In the genomic region with DNA sequence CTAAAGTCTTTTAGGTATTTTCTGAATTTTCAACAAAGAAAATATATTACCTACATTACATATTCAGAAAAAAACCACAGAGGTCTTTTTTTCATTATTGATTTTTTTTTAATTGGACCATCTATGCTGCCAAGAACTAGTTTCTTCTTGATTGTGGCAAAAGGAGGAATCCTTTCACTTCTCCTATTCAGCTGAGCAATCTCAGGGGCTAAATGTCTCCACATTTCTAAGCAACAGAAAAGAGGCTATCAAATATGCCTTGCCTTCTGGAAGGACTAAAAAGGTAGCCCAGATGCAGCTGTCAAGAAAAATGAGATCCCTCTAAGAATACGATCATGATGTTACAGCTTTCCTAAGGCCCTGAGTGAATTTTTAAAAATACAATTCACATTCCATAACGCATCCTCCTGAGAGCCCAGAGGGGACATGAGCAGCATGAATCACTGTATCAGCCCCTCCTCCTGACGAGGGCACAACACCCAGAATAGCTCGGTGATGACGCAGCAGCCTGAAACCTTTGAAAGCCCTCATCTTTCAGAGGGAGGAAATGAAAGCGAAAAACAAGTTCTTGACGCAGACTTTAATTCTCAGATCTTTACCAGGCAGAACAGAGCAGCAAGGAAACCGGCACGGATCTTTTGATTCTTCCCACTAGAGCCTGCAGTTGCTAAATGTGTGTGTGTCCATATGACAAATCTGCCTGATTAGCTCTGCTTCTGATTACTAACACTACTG, we compare ENCODE assay signal across 8 cellular contexts. TPM values are rescaled to one million over a fixed set of nuclear protein-coding genes. Genes with fewer than 3 reads are reported as not detected.
DNase-seq lines count a peak whose midpoint lies in the region; ATAC-seq and TF ChIP-seq lines count a peak whose summit lies in the region.

No MANE protein-coding gene starts in this region.

- no peaks in the 10 kb centered on the region for H3K27me3 Mint-ChIP-seq in activated T-helper 2 cell treated with anti-CD3 and anti-CD28 coated beads, Interferon-gamma antibody, Interleukin-2, Interleukin-4, amounts not matched to agents 10 μg/mL and 5 μg/mL and 100 μg/mL, durations not matched to agents 14 hours and 24 hours and 36 hours (ENCODE audit: low read depth)
- peaks cover 6% of the 10 kb centered on the region for H3K27me3 Mint-ChIP-seq in nephron progenitor cell (ENCODE audit: low read depth, poor library complexity)

- H3K9me3 Mint-ChIP-seq in activated T-helper 2 cell treated with anti-CD3 and anti-CD28 coated beads, Interferon-gamma antibody, Interleukin-2, Interleukin-4, amounts not matched to agents 10 μg/mL and 5 μg/mL and 100 μg/mL, durations not matched to agents 14 hours and 24 hours and 36 hours: no peaks in the 10 kb centered on the region
- peaks cover 14% of the 10 kb centered on the region for H3K9me3 Mint-ChIP-seq in nephron progenitor cell

- H3K27ac ChIP-seq in ACC112 (ENCODE audit: low read depth, low read length): peak overlapping the region; percentile 98

- DNase-seq in RKO (ENCODE audit: low spot score): peak; percentile 95
- peak; percentile 80 for DNase-seq in activated T-helper 2 cell treated with anti-CD3 and anti-CD28 coated beads, Interferon-gamma antibody, Interleukin-2, Interleukin-4, amounts not matched to agents 10 μg/mL and 5 μg/mL and 100 μg/mL, durations not matched to agents 14 hours and 24 hours and 36 hours (ENCODE audit: low spot score)
- DNase-seq in fibroblast of pulmonary artery (ENCODE audit: low read depth): peak; percentile 98
- DNase-seq in nephron progenitor cell: peak; percentile 23
- peak; percentile 86 for DNase-seq in stimulated activated naive CD4-positive, alpha-beta T cell treated with Interleukin-2 at 50 U/mL for 16 hours (lab: John Stamatoyannopoulos, UW)

- H2AFZ ChIP-seq in ACC112 (ENCODE audit: low read length, unreplicated experiment): no peak overlapping the region

- no peaks in the 10 kb centered on the region; the same call in 1 of the 2 replicates for H3K36me3 ChIP-seq in ACC112 (ENCODE audit: insufficient read depth, low read length)

- H3K4me3 ChIP-seq in ACC112 (ENCODE audit: low read depth, low read length) (peak overlapping the region; percentile 64), fibroblast of pulmonary artery (replicated peaks; ENCODE audit: low read depth, low read length) (peak overlapping the region; percentile 56)

- no peak for TF ChIP-seq CTCF in fibroblast of pulmonary artery (IDR thresholded peaks at IDR 0.05; ENCODE audit: low read length, missing control alignments)
- no peak for TF ChIP-seq CTCF in nephron progenitor cell (IDR thresholded peaks at IDR 0.05)

- H3K4me1 Mint-ChIP-seq in activated T-helper 2 cell treated with anti-CD3 and anti-CD28 coated beads, Interferon-gamma antibody, Interleukin-2, Interleukin-4, amounts not matched to agents 10 μg/mL and 5 μg/mL and 100 μg/mL, durations not matched to agents 14 hours and 24 hours and 36 hours (ENCODE audit: low read depth): peaks cover 33% of the 10 kb centered on the region
- H3K4me1 Mint-ChIP-seq in nephron progenitor cell: peaks cover 28% of the 10 kb centered on the region

- ATAC-seq in GM19043 (IDR thresholded peaks at IDR 0.05; ENCODE audit: low read depth, unreplicated experiment) (peak; percentile 86), HG03342 (IDR thresholded peaks at IDR 0.05; ENCODE audit: unreplicated experiment) (peak; percentile 90)

- peaks cover 46% of the 10 kb centered on the region for H3K36me3 Mint-ChIP-seq in activated T-helper 2 cell treated with anti-CD3 and anti-CD28 coated beads, Interferon-gamma antibody, Interleukin-2, Interleukin-4, amounts not matched to agents 10 μg/mL and 5 μg/mL and 100 μg/mL, durations not matched to agents 14 hours and 24 hours and 36 hours (ENCODE audit: low read depth)
- H3K36me3 Mint-ChIP-seq in nephron progenitor cell (ENCODE audit: low read depth): peaks cover 41% of the 10 kb centered on the region

- H3K27ac Mint-ChIP-seq in activated T-helper 2 cell treated with anti-CD3 and anti-CD28 coated beads, Interferon-gamma antibody, Interleukin-2, Interleukin-4, amounts not matched to agents 10 μg/mL and 5 μg/mL and 100 μg/mL, durations not matched to agents 14 hours and 24 hours and 36 hours: peak overlapping the region; percentile 92
- H3K27ac Mint-ChIP-seq in nephron progenitor cell: peak overlapping the region; percentile 78

- peaks cover 39% of the 10 kb centered on the region for H3K4me1 ChIP-seq in ACC112 (ENCODE audit: control insufficient read depth, insufficient read depth, low read length, unreplicated experiment)

- H3K27me3 ChIP-seq in ACC112 (ENCODE audit: insufficient read depth, low read length): no peaks in the 10 kb centered on the region

- intact Hi-C loops in activated T-helper 2 cell treated with anti-CD3 and anti-CD28 coated beads, Interferon-gamma antibody, Interleukin-2, Interleukin-4, amounts not matched to agents 10 μg/mL and 5 μg/mL and 100 μg/mL, durations not matched to agents 14 hours and 24 hours and 36 hours (cut with micrococcal nuclease): loop anchor here (1.0 to 5.0 kb wide), 3 partner anchors 24 to 80 kb away; partner anchors contain the start of genes FYTTD1, LRCH3 and RUBCN

- peaks cover 3% of the 10 kb centered on the region for H3K79me2 ChIP-seq in ACC112 (ENCODE audit: control insufficient read depth, insufficient read depth, low read length, unreplicated experiment)

- peak overlapping the region; percentile 75 for H3K4me3 Mint-ChIP-seq in activated T-helper 2 cell treated with anti-CD3 and anti-CD28 coated beads, Interferon-gamma antibody, Interleukin-2, Interleukin-4, amounts not matched to agents 10 μg/mL and 5 μg/mL and 100 μg/mL, durations not matched to agents 14 hours and 24 hours and 36 hours (ENCODE audit: low read depth)
- peak overlapping the region; percentile 58 for H3K4me3 Mint-ChIP-seq in nephron progenitor cell

RNA-seq across cellular contexts. Expression of gene RUBCN, which starts 24.6 kb away (rescaled TPM):
- 41.7 and 43.6 TPM in 2 replicates for total RNA-seq in activated T-helper 2 cell treated with anti-CD3 and anti-CD28 coated beads, Interferon-gamma antibody, Interleukin-2, Interleukin-4, amounts not matched to agents 10 μg/mL and 5 μg/mL and 100 μg/mL, durations not matched to agents 14 hours and 24 hours and 36 hours

RNA-seq across cellular contexts. Expression of gene FYTTD1, which starts 37.5 kb away (rescaled TPM):
- 57.5 and 63.0 TPM in 2 replicates for total RNA-seq in activated T-helper 2 cell treated with anti-CD3 and anti-CD28 coated beads, Interferon-gamma antibody, Interleukin-2, Interleukin-4, amounts not matched to agents 10 μg/mL and 5 μg/mL and 100 μg/mL, durations not matched to agents 14 hours and 24 hours and 36 hours

Comparison
In these comparisons a context has a peak if more than half of its experiments do, and no peak if none do; other contexts are left out.
1. Peak in every context shown above with its lines: DNase-seq, ATAC-seq, H3K4me3 ChIP-seq and H3K27ac ChIP-seq.
2. DNase-seq: peak in every context shown above with its lines; median percentile 98 in fibroblast of pulmonary artery; 95 in RKO; 86 in stimulated activated naive CD4-positive, alpha-beta T cell treated with Interleukin-2 at 50 U/mL for 16 hours; 80 in activated T-helper 2 cell treated with anti-CD3 and anti-CD28 coated beads, Interferon-gamma antibody, Interleukin-2, Interleukin-4, amounts not matched to agents 10 μg/mL and 5 μg/mL and 100 μg/mL, durations not matched to agents 14 hours and 24 hours and 36 hours; 23 in nephron progenitor cell.